Comparison of ENCODE assay signal across 8 cellular contexts in the genomic region with DNA sequence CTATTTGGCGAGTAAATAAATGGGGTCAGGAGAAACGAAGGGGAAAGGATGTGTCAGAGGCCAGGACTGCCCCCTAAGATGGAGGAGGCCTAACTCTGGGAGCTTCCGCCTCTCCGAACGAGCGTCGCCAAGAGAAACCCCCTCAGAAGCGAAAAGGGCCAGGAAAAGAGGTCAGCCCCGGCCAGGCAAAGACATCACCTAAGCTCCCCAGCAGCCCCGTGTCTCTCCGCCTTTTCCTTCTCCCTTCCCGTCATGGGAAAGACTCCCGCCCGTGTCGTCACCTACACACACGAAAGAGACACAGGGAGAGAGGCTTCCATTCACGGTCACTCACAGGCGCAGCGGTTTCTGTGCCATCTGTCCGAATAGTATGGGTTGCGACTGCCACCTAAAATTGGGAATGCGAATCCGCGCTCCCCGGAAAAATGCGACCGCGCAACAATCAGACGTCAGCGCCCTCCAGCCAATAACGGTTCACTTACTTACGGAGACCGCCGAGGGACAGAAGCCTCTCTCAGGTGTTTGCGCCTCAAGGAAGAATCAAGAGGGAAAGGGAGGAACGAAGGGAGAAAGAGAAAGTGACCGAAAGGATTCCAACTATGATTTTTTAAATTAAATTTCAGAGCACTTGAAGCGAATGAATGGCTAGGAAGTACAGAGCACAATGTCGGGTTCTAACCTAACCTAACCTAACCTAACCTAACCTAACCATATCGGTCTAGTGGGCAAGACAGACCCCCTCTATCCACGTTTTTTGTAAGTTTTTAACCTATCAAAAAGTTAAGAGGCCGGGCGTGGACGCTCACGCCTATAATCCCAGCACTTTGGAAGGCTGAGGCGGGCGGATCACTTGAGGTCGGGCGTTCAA. TPM values are rescaled to one million over a fixed set of nuclear protein-coding genes. Genes with fewer than 3 reads are reported as not detected.
A peak's percentile ranks its signal among the peaks of the same experiment; 100 is the strongest.
DNase-seq lines count a peak whose midpoint lies in the region; ATAC-seq and TF ChIP-seq lines count a peak whose summit lies in the region.

A gene (minus strand): TSS at position 402 of the 868 bp plus-strand sequence. CDS start 45 bp downstream, at position 357.

- CTCF ChIA-PET in activated CD4-positive, alpha-beta memory T cell treated with anti-CD3 and anti-CD28 coated beads for 36 hours (lab: Charles Lee) = interaction anchor here (1.0 kb wide), 1 partner anchor 70 kb away, joined by 4 read pairs; no protein-coding TSS in a partner anchor

- peak; percentile 88 for DNase-seq in AG08396 (ENCODE audit: low spot score)
- DNase-seq in NCI-H82 (lab: John Stamatoyannopoulos, UW) = peak; percentile 86
- peak; percentile 88 for DNase-seq in activated CD4-positive, alpha-beta memory T cell treated with anti-CD3 and anti-CD28 coated beads for 36 hours
- peak; percentile 85 to 92 (median 89) for DNase-seq in right lobe of liver
- DNase-seq in stimulated activated CD4-positive, alpha-beta T cell treated with anti-CD3 and anti-CD28 coated beads, Interleukin-4, amount 100 ng/mL, for 24 hours = peak; percentile 79

- POLR2A ChIA-PET in activated CD4-positive, alpha-beta memory T cell treated with anti-CD3 and anti-CD28 coated beads for 36 hours (lab: Charles Lee) = interaction anchor here (0.7 kb wide), 1 partner anchor 81 kb away, joined by 4 read pairs; a partner anchor contains a TSS

- ATAC-seq in GM19023 (IDR thresholded peaks at IDR 0.05; ENCODE audit: unreplicated experiment) = peak; percentile 70
- peak; percentile 82 for ATAC-seq in HG03460 (IDR thresholded peaks at IDR 0.05; ENCODE audit: unreplicated experiment)
- peak; percentile 92 to 98 (median 96) for ATAC-seq in right lobe of liver

- peak within 1 kb of the TSS; percentile 98 for H3K27ac Mint-ChIP-seq in activated CD4-positive, alpha-beta memory T cell treated with anti-CD3 and anti-CD28 coated beads for 36 hours

- H3K27ac ChIP-seq in duodenal mucosa (ENCODE audit: low read depth, low read length) (peak within 1 kb of the TSS; percentile 58), right lobe of liver (peak within 1 kb of the TSS; percentile 47 to 72 (median 71))

- H3K4me1 Mint-ChIP-seq in activated CD4-positive, alpha-beta memory T cell treated with anti-CD3 and anti-CD28 coated beads for 36 hours (ENCODE audit: low read depth) = peaks cover 22% of the 10 kb centered on the region

- 2% methylated on average over 38 of the region's 49 CpGs for WGBS in right lobe of liver (ENCODE audit: insufficient coverage, low coverage, low lambda C conversion rate, missing lambda C conversion rate)

- intact Hi-C loops in activated CD4-positive, alpha-beta memory T cell treated with anti-CD3 and anti-CD28 coated beads for 36 hours (cut with micrococcal nuclease) = loop anchor here (1.0 to 2.0 kb wide), 3 partner anchors 19 to 81 kb away; a partner anchor contains a TSS
- intact Hi-C loops in right lobe of liver (cut with DNase I) = loop anchor here in 1 of 2 donors (5.0 kb wide), 1 partner anchor 70 kb away; no protein-coding TSS in a partner anchor

- H3K9me3 ChIP-seq in duodenal mucosa (ENCODE audit: control insufficient read depth in 1 of 2, low read length in 2 of 2) (no peaks in the 10 kb centered on the region), right lobe of liver (no peaks in the 10 kb centered on the region)

- H3K36me3 ChIP-seq in duodenal mucosa (ENCODE audit: control insufficient read depth in 1 of 2, insufficient read depth in 2 of 2, low read length in 2 of 2) (no peaks in the 10 kb centered on the region), right lobe of liver (no peaks in the 10 kb centered on the region)

- peak; percentile 51 for TF ChIP-seq POLR2A in right lobe of liver (IDR thresholded peaks at IDR 0.05)

- peak within 1 kb of the TSS; percentile 100 for H3K4me3 ChIP-seq in duodenal mucosa (ENCODE audit: low read depth in 1 of 2, low read length in 2 of 2)
- peak within 1 kb of the TSS; percentile 62 to 98 (median 86) for H3K4me3 ChIP-seq in right lobe of liver

- no peaks in the 10 kb centered on the region for H3K27me3 ChIP-seq in duodenal mucosa (ENCODE audit: control insufficient read depth in 1 of 2, insufficient read depth in 2 of 2, low read length in 2 of 2)
- no peaks in the 10 kb centered on the region for H3K27me3 ChIP-seq in right lobe of liver

- no peaks in the 10 kb centered on the region for H3K27me3 Mint-ChIP-seq in activated CD4-positive, alpha-beta memory T cell treated with anti-CD3 and anti-CD28 coated beads for 36 hours

- peak within 1 kb of the TSS; percentile 100 for H3K4me3 Mint-ChIP-seq in activated CD4-positive, alpha-beta memory T cell treated with anti-CD3 and anti-CD28 coated beads for 36 hours

- H3K36me3 Mint-ChIP-seq in activated CD4-positive, alpha-beta memory T cell treated with anti-CD3 and anti-CD28 coated beads for 36 hours = peaks cover 6% of the 10 kb centered on the region

- peak within 1 kb of the TSS; percentile 93 to 95 for H3K9ac ChIP-seq in duodenal mucosa (ENCODE audit: low read depth in 1 of 2, low read length in 2 of 2)

- no peak for TF ChIP-seq CTCF in right lobe of liver (IDR thresholded peaks at IDR 0.05)

- H3K4me1 ChIP-seq in duodenal mucosa (ENCODE audit: control insufficient read depth in 1 of 2, insufficient read depth in 2 of 2, low read length in 2 of 2) (peaks cover 0 to 12% of the 10 kb centered on the region in 2 donors), right lobe of liver (peaks cover 0 to 9% (median 3%) of the 10 kb centered on the region in 4 donors)

- H3K9me3 Mint-ChIP-seq in activated CD4-positive, alpha-beta memory T cell treated with anti-CD3 and anti-CD28 coated beads for 36 hours = no peaks in the 10 kb centered on the region

RNA-seq across cellular contexts. Expression of the gene that starts here (rescaled TPM):
- total RNA-seq in activated CD4-positive, alpha-beta memory T cell treated with anti-CD3 and anti-CD28 coated beads for 36 hours = 10 to 100 TPM; 40.6 to 42.5 TPM
- total RNA-seq in right lobe of liver = 10 to 100 TPM in 1 of 6 experiments, 1 to 10 TPM in 5; 7.7 to 10.7 (median 8.4) TPM

Comparison
In these comparisons a context has a peak if more than half of its experiments do, and no peak if none do; other contexts are left out.
1. Peak in every context shown above with its lines: DNase-seq, ATAC-seq, H3K4me3 ChIP-seq and H3K27ac ChIP-seq.